9 cellular contexts compared by ENCODE assay signal in the genomic region with DNA sequence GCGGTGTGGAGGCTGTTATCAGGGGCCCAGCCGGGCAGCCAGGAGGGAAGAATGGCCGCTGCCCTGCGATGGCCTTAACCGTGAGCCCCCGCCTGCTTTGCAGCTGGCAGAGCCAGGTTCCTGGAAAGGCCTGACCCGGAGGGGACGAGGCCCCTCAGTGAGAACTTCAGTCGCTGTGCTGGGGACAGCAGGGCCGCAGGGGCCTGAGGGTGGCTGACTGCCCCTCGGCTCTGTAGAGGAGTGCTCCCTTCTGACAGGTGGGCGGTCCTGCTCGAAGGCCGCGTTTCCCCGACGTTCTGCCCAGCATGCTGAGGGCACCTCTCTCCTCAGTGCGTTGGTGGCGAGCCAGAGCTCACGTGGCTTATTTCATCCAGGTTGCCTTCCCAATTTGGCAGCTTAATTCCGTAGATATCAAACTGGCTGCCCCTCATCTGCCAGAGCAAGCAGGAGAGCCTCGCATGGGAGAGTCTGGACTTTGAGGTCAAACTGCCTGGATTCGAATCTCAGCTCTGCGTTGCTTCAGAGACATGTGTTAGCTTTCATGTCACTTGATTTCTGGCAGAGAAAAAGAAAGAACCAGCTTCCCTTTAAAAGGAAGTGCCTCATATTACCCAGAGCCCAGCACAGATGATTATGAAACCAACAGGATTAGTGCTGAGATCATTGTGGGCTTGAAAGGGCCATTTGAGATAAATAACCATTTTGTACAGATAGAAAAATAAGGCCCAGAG.
DNase-seq lines count a peak whose midpoint lies in the region; TF ChIP-seq lines count a peak whose summit lies in the region.
"Had no signal": no experiment of that assay in that cellular context is flagged by ENCODE, and none has a peak within 500 bp of the region (broad histone marks: within the 10 kb centered on the region; RNA-seq: fewer than 3 reads in every experiment).

No MANE protein-coding gene starts in this region.

- no peaks in the 10 kb centered on the region for H3K9me3 Mint-ChIP-seq in nephron

- no peaks in the 10 kb centered on the region for H3K27me3 Mint-ChIP-seq in nephron (ENCODE audit: low read depth)

- TF ChIP-seq CTCF in esophagus muscularis mucosa (IDR thresholded peaks at IDR 0.05) (no peak), nephron (IDR thresholded peaks at IDR 0.05; ENCODE audit: unreplicated experiment in 3 of 3) (no peak)

- H3K4me1 Mint-ChIP-seq in nephron: peaks cover 22% of the 10 kb centered on the region

- TF ChIP-seq POLR2A in esophagus muscularis mucosa (IDR thresholded peaks at IDR 0.05; ENCODE audit: low read depth): no peak

- no peak overlapping the region for H3K4me3 Mint-ChIP-seq in nephron

- WGBS in esophagus muscularis mucosa: 57% methylated on average over 17 of the region's 24 CpGs

- H3K27ac ChIP-seq in esophagus muscularis mucosa (replicated peaks in 1 of 4): peak overlapping the region; percentile 77 to 84 (median 80)

- peaks cover 15 to 48% (median 34%) of the 10 kb centered on the region in 4 donors for H3K4me1 ChIP-seq in esophagus muscularis mucosa

- intact Hi-C loops in esophagus muscularis mucosa (cut with DNase I): no loop called here

- H3K36me3 Mint-ChIP-seq in nephron (ENCODE audit: low read depth): peaks cover 34% of the 10 kb centered on the region

- no peaks in the 10 kb centered on the region for H3K9me3 ChIP-seq in esophagus muscularis mucosa

- H3K27me3 ChIP-seq in esophagus muscularis mucosa: no peaks in the 10 kb centered on the region

- H3K36me3 ChIP-seq in esophagus muscularis mucosa: peaks cover 0 to 11% (median 8%) of the 10 kb centered on the region in 4 donors

- TF ChIP-seq EP300 in esophagus muscularis mucosa (IDR thresholded peaks at IDR 0.05): no peak

- DNase-seq in AG20443 (ENCODE audit: low spot score) (peak; percentile 72), NCI-H226 (peak; percentile 19), esophagus muscularis mucosa (ENCODE audit: extremely low spot score) (no peak), NCI-H524 treated with DMSO at 0.1 percent for 48 hours (lab: John Stamatoyannopoulos, UW) (no peak), mesenteric fat pad (ENCODE audit: low spot score) (no peak), DMS79 treated with DMSO at 0.1 percent for 48 hours (lab: John Stamatoyannopoulos, UW) (no peak)
- DNase-seq in activated naive CD4-positive, alpha-beta T cell (lab: John Stamatoyannopoulos, UW): no peak
- DNase-seq: MM.1S had no signal

- H3K4me3 ChIP-seq in esophagus muscularis mucosa: peak overlapping the region; percentile 8 to 30 (median 28)

- H3K27ac Mint-ChIP-seq in nephron: peak overlapping the region in 2 of 3 experiments; percentile 7 to 55

Comparison
In these comparisons a context has a peak if more than half of its experiments do, and no peak if none do; other contexts are left out.
1. DNase-seq: peak in AG20443 (single experiment) and NCI-H226 (single experiment); none in esophagus muscularis mucosa (single experiment), NCI-H524 treated with DMSO at 0.1 percent for 48 hours (single experiment), mesenteric fat pad (single experiment), DMS79 treated with DMSO at 0.1 percent for 48 hours (single experiment) and activated naive CD4-positive, alpha-beta T cell (0 of 4).